ENCODE assay signal across 15 cellular contexts in the genomic region with DNA sequence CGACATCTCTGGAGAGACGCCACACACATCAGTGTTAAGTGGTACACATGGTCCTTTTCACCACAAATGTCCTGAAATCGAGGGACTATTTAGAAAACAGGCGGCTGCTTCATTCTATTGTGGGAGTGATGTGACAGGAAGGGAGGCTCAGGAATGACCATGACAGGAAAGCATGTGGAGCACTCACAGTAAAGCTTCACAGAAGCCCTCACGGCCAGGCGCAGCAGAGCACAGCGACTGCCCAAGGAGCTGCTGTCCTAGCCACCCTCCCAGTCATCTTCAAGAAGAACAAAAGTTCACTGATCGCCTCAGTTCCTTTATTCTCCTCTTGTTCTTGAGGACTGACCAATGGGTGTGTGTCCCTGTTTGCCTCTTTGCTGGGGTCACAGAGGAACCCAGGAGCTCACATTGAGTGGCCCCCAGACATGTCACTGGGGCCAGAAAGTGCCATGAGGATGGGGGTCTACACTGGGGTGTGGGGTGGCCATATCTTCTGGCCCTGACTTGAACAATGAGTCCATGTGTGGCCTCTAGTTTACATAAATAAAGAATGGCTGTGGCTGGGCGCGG.
DNase-seq lines count a peak whose midpoint lies in the region; ATAC-seq lines count a peak whose summit lies in the region.
"Had no signal": no experiment of that assay in that cellular context is flagged by ENCODE, and none has a peak within 500 bp of the region (broad histone marks: within the 10 kb centered on the region; RNA-seq: fewer than 3 reads in every experiment).

No MANE protein-coding gene starts in this region.

- intact Hi-C loops in left ventricle myocardium superior (cut with micrococcal nuclease) (no loop called here), right cardiac atrium (cut with DNase I) (no loop called here)

- H3K4me1 ChIP-seq in right cardiac atrium (ENCODE audit: control insufficient read depth, insufficient read depth, low read length) (peaks cover 16% of the 10 kb centered on the region), mesendoderm (ENCODE audit: control insufficient read depth, low read depth, low read length) (no peaks in the 10 kb centered on the region)

- H4K5ac ChIP-seq in mesendoderm (ENCODE audit: low read length), result no peak overlapping the region

- no peak overlapping the region for H2BK5ac ChIP-seq in mesendoderm (ENCODE audit: low read length)

- H3K27ac ChIP-seq in right cardiac atrium (ENCODE audit: low read length) (no peak overlapping the region), caudate nucleus (ENCODE audit: low read depth, low read length) (peak overlapping the region; percentile 16), mesendoderm (ENCODE audit: low read depth, low read length) (no peak overlapping the region)

- no peak overlapping the region for H3K18ac ChIP-seq in mesendoderm (ENCODE audit: low read length)

- H3K79me1 ChIP-seq in mesendoderm (ENCODE audit: low read length), result peaks cover 10% of the 10 kb centered on the region

- no peaks in the 10 kb centered on the region for H3K27me3 ChIP-seq in right cardiac atrium (ENCODE audit: control insufficient read depth, insufficient read depth)
- no peaks in the 10 kb centered on the region for H3K27me3 ChIP-seq in mesendoderm (ENCODE audit: insufficient read depth, low read length, poor library complexity)

- whole genome bisulfite sequencing in right cardiac atrium, result 55% methylated on average over 10 of the region's 10 CpGs
- WGBS in mesendoderm (ENCODE audit: extremely low coverage, insufficient coverage, low lambda C conversion rate), result no CpG with 5 or more reads among the region's 10 CpGs

- H3K23ac ChIP-seq in mesendoderm (ENCODE audit: low read length), result no peak overlapping the region

- peaks cover 15% of the 10 kb centered on the region for H3K79me2 ChIP-seq in mesendoderm (ENCODE audit: control insufficient read depth, insufficient read depth, low read length)

- H3K4me3 ChIP-seq in right cardiac atrium (ENCODE audit: low read length) (no peak overlapping the region), mesendoderm (ENCODE audit: low read length) (no peak overlapping the region)

- no peak overlapping the region for H4K8ac ChIP-seq in mesendoderm (ENCODE audit: low read depth, low read length)

- H3K4me2 ChIP-seq in mesendoderm (ENCODE audit: low read length), result no peak overlapping the region

- no peak for DNase-seq in left ventricle myocardium superior
- no peak for DNase-seq in right cardiac atrium
- no peak for DNase-seq in caudate nucleus (lab: John Stamatoyannopoulos, UW)
- DNase-seq in mesendoderm, result peak; percentile 39
- DNase-seq in NCI-H446 treated with DMSO at 0.1 percent for 48 hours (lab: John Stamatoyannopoulos, UW), result no peak
- no peak for DNase-seq in NOMO-1 treated with dmso at 0.1 percent for 144 hours (lab: John Stamatoyannopoulos, UW; ENCODE audit: unreplicated experiment)
- DNase-seq in NCI-H1436 (lab: John Stamatoyannopoulos, UW), result no peak
- DNase-seq: activated CD4-positive, CD25-positive, alpha-beta regulatory T cell treated with anti-CD3 and anti-CD28 coated beads, Interleukin-2, amount 50 U/mL, for 72 hours; activated T-cell treated with anti-CD3 and anti-CD28 coated beads, Interleukin-2, amount 50 U/mL, for 48 hours; amygdala; GF-D8; HFFc6; left colon had no signal

- no peak overlapping the region for H3K4ac ChIP-seq in mesendoderm (ENCODE audit: low read depth, low read length)

- H3K56ac ChIP-seq in mesendoderm (ENCODE audit: low read length), result no peak overlapping the region

- no peaks in the 10 kb centered on the region for H3K36me3 ChIP-seq in mesendoderm (ENCODE audit: control insufficient read depth, insufficient read depth, low read length)

- no peaks in the 10 kb centered on the region for H3K9me3 ChIP-seq in right cardiac atrium (ENCODE audit: control insufficient read depth, low read length)

- H2BK15ac ChIP-seq in mesendoderm (replicated peaks; ENCODE audit: low read depth), result no peak overlapping the region

- ATAC-seq in left ventricle myocardium superior (peak; percentile 5), right cardiac atrium (no peak), HG03108 (IDR thresholded peaks at IDR 0.05; ENCODE audit: unreplicated experiment) (no peak)
- ATAC-seq: HepG2, left colon had no signal

- H3K9ac ChIP-seq in mesendoderm (ENCODE audit: low read length), result no peak overlapping the region

- H2BK120ac ChIP-seq in mesendoderm (ENCODE audit: low read depth, low read length), result no peak overlapping the region

- H2AK5ac ChIP-seq in mesendoderm (ENCODE audit: low read length), result no peak overlapping the region
